Comparison of ENCODE assay signal across 33 cellular contexts in genomic region chr7:29122750-29123149, GRCh38. TPM values are rescaled to one million over a fixed set of nuclear protein-coding genes. Genes with fewer than 3 reads are reported as not detected.
"Had no signal": no experiment of that assay in that cellular context is flagged by ENCODE, and none has a peak within 500 bp of the region (broad histone marks: within the 10 kb centered on the region; RNA-seq: fewer than 3 reads in every experiment).

No MANE protein-coding gene starts in this region.

- H3K27me3 ChIP-seq: adrenal gland, body of pancreas had no signal

- H3K9me3 Mint-ChIP-seq: activated B cell treated with CpG ODN at 0.5 μM for 24 hours; activated CD4-positive, alpha-beta memory T cell treated with anti-CD3 and anti-CD28 coated beads for 36 hours; activated naive CD4-positive, alpha-beta T cell treated with anti-CD3 and anti-CD28 coated beads for 36 hours; activated naive CD4-positive, alpha-beta T cell treated with anti-CD3 and anti-CD28 coated beads, Interleukin-2, amount 50 U/mL, for 24 hours; activated naive CD8-positive, alpha-beta T cell treated with anti-CD3 and anti-CD28 coated beads for 36 hours; activated naive CD8-positive, alpha-beta T cell treated with anti-CD3 and anti-CD28 coated beads, Interleukin-2, amount 50 U/mL, for 24 hours; activated T-helper 1 cell treated with anti-CD3 and anti-CD28 coated beads, Interleukin-12 subunit alpha, Interleukin-12 subunit beta, Interleukin-2, Interleukin-4 antibody, amounts not matched to agents 30 ng/mL and 10 ng/mL and 1 ng/mL, durations not matched to agents 14 hours and 24 hours and 36 hours; activated T-helper 2 cell treated with anti-CD3 and anti-CD28 coated beads, Interferon-gamma antibody, Interleukin-2, Interleukin-4, amounts not matched to agents 10 μg/mL and 5 μg/mL and 100 μg/mL, durations not matched to agents 14 hours and 24 hours and 36 hours; dendritic cell treated with granulocyte-macrophage colony-stimulating factor and Interleukin-4, amounts not matched to agents 40 ng/mL and 50 ng/mL, for 4 days; endodermal cell; T-helper 2 cell treated with Interferon-gamma antibody and Interleukin-4, amounts not matched to agents 5 μg/mL and 100 μg/mL, for 36 hours had no signal

- H3K27ac Mint-ChIP-seq: activated B cell treated with CpG ODN at 0.5 μM for 24 hours; activated CD4-positive, alpha-beta memory T cell treated with anti-CD3 and anti-CD28 coated beads for 36 hours; activated CD8-positive, alpha-beta memory T cell treated with anti-CD3 and anti-CD28 coated beads, Interleukin-2, amount 10 ng/mL, durations not matched to agents 7 days and 5 days; activated CD8-positive, alpha-beta T cell treated with anti-CD3 and anti-CD28 coated beads, Interleukin-2, amount 10 ng/mL, durations not matched to agents 7 days and 5 days; activated naive CD4-positive, alpha-beta T cell treated with anti-CD3 and anti-CD28 coated beads for 36 hours; activated naive CD4-positive, alpha-beta T cell treated with anti-CD3 and anti-CD28 coated beads, Interleukin-2, amount 50 U/mL, for 24 hours; activated naive CD8-positive, alpha-beta T cell treated with anti-CD3 and anti-CD28 coated beads for 36 hours; activated naive CD8-positive, alpha-beta T cell treated with anti-CD3 and anti-CD28 coated beads, Interleukin-2, amount 50 U/mL, for 24 hours; activated T-helper 1 cell treated with anti-CD3 and anti-CD28 coated beads, Interleukin-12 subunit alpha, Interleukin-12 subunit beta, Interleukin-2, Interleukin-4 antibody, amounts not matched to agents 30 ng/mL and 10 ng/mL and 1 ng/mL, durations not matched to agents 14 hours and 24 hours and 36 hours; activated T-helper 2 cell treated with anti-CD3 and anti-CD28 coated beads, Interferon-gamma antibody, Interleukin-2, Interleukin-4, amounts not matched to agents 10 μg/mL and 5 μg/mL and 100 μg/mL, durations not matched to agents 14 hours and 24 hours and 36 hours; dendritic cell treated with granulocyte-macrophage colony-stimulating factor and Interleukin-4, amounts not matched to agents 40 ng/mL and 50 ng/mL, for 4 days; T-helper 17 cell; T-helper 2 cell treated with Interferon-gamma antibody and Interleukin-4, amounts not matched to agents 5 μg/mL and 100 μg/mL, for 36 hours had no signal

- H3K4me3 Mint-ChIP-seq: activated B cell treated with CpG ODN at 0.5 μM for 24 hours; activated CD4-positive, alpha-beta memory T cell treated with anti-CD3 and anti-CD28 coated beads for 36 hours; activated CD8-positive, alpha-beta memory T cell treated with anti-CD3 and anti-CD28 coated beads, Interleukin-2, amount 10 ng/mL, durations not matched to agents 7 days and 5 days; activated CD8-positive, alpha-beta T cell treated with anti-CD3 and anti-CD28 coated beads, Interleukin-2, amount 10 ng/mL, durations not matched to agents 7 days and 5 days; activated naive CD4-positive, alpha-beta T cell treated with anti-CD3 and anti-CD28 coated beads for 36 hours; activated naive CD4-positive, alpha-beta T cell treated with anti-CD3 and anti-CD28 coated beads, Interleukin-2, amount 50 U/mL, for 24 hours; activated naive CD8-positive, alpha-beta T cell treated with anti-CD3 and anti-CD28 coated beads for 36 hours; activated naive CD8-positive, alpha-beta T cell treated with anti-CD3 and anti-CD28 coated beads, Interleukin-2, amount 50 U/mL, for 24 hours; activated T-helper 1 cell treated with anti-CD3 and anti-CD28 coated beads, Interleukin-12 subunit alpha, Interleukin-12 subunit beta, Interleukin-2, Interleukin-4 antibody, amounts not matched to agents 30 ng/mL and 10 ng/mL and 1 ng/mL, durations not matched to agents 14 hours and 24 hours and 36 hours; dendritic cell treated with granulocyte-macrophage colony-stimulating factor and Interleukin-4, amounts not matched to agents 40 ng/mL and 50 ng/mL, for 4 days; endodermal cell; T-helper 17 cell; T-helper 2 cell treated with Interferon-gamma antibody and Interleukin-4, amounts not matched to agents 5 μg/mL and 100 μg/mL, for 36 hours had no signal

- H3K36me3 Mint-ChIP-seq: activated CD4-positive, alpha-beta memory T cell treated with anti-CD3 and anti-CD28 coated beads for 36 hours; activated CD8-positive, alpha-beta memory T cell treated with anti-CD3 and anti-CD28 coated beads, Interleukin-2, amount 10 ng/mL, durations not matched to agents 7 days and 5 days; activated naive CD4-positive, alpha-beta T cell treated with anti-CD3 and anti-CD28 coated beads, Interleukin-2, amount 50 U/mL, for 24 hours; activated naive CD8-positive, alpha-beta T cell treated with anti-CD3 and anti-CD28 coated beads for 36 hours had no signal

- H3K4me1 Mint-ChIP-seq: activated B cell treated with CpG ODN at 0.5 μM for 24 hours; activated CD8-positive, alpha-beta memory T cell treated with anti-CD3 and anti-CD28 coated beads, Interleukin-2, amount 10 ng/mL, durations not matched to agents 7 days and 5 days; activated naive CD4-positive, alpha-beta T cell treated with anti-CD3 and anti-CD28 coated beads, Interleukin-2, amount 50 U/mL, for 24 hours; activated naive CD8-positive, alpha-beta T cell treated with anti-CD3 and anti-CD28 coated beads for 36 hours; activated naive CD8-positive, alpha-beta T cell treated with anti-CD3 and anti-CD28 coated beads, Interleukin-2, amount 50 U/mL, for 24 hours; T-helper 17 cell had no signal

- H3K27ac ChIP-seq: adrenal gland, body of pancreas, coronary artery, WERI-Rb-1 had no signal

- DNase-seq: activated B cell treated with CpG ODN at 0.5 μM for 24 hours; activated CD4-positive, alpha-beta memory T cell treated with anti-CD3 and anti-CD28 coated beads for 36 hours; activated CD4-positive, alpha-beta T cell treated with anti-CD3 and anti-CD28 coated beads for 48 hours; activated CD4-positive, alpha-beta T cell treated with anti-CD3 and anti-CD28 coated beads, Interleukin-2, amount 50 U/mL, for 1 hour; activated CD8-positive, alpha-beta memory T cell treated with anti-CD3 and anti-CD28 coated beads, Interleukin-2, amount 10 ng/mL, durations not matched to agents 7 days and 5 days; activated CD8-positive, alpha-beta memory T cell treated with anti-CD3 and anti-CD28 coated beads, Interleukin-2, amount 50 U/mL, for 4 hours; activated CD8-positive, alpha-beta T cell treated with anti-CD3 and anti-CD28 coated beads, Interleukin-2, amount 10 ng/mL, durations not matched to agents 7 days and 5 days; activated effector memory CD4-positive, alpha-beta T cell treated with anti-CD3 and anti-CD28 coated beads, Interleukin-2, amount 50 U/mL, for 16 hours; activated naive CD4-positive, alpha-beta T cell treated with anti-CD3 and anti-CD28 coated beads for 36 hours; activated naive CD8-positive, alpha-beta T cell treated with anti-CD3 and anti-CD28 coated beads for 36 hours; activated naive CD8-positive, alpha-beta T cell treated with anti-CD3 and anti-CD28 coated beads, Interleukin-2, amount 50 U/mL, for 24 hours; activated T-cell treated with anti-CD3 and anti-CD28 coated beads, Interleukin-2, amount 50 U/mL, for 1 hour; activated T-cell treated with anti-CD3 and anti-CD28 coated beads, Interleukin-2, amount 50 U/mL, for 48 hours; adrenal gland; amygdala; aorta; body of pancreas; effector memory CD4-positive, alpha-beta T cell; endodermal cell; foreskin fibroblast; head of caudate nucleus; T-helper 1 cell; T-helper 17 cell; T1000; WERI-Rb-1 had no signal

- H3K4me1 ChIP-seq: body of pancreas had no signal

- H3K4me3 ChIP-seq: adrenal gland, body of pancreas, coronary artery had no signal

- ATAC-seq: activated CD4-positive, CD25-positive, alpha-beta regulatory T cell treated with anti-CD3 and anti-CD28 coated beads, Interleukin-2, amount 50 U/mL, for 24 hours; activated CD8-positive, alpha-beta memory T cell treated with anti-CD3 and anti-CD28 coated beads, Interleukin-2, amount 10 ng/mL, durations not matched to agents 7 days and 5 days; activated CD8-positive, alpha-beta T cell treated with anti-CD3 and anti-CD28 coated beads, Interleukin-2, amount 10 ng/mL, durations not matched to agents 7 days and 5 days; activated naive CD8-positive, alpha-beta T cell treated with anti-CD3 and anti-CD28 coated beads, Interleukin-2, amount 50 U/mL, for 24 hours; body of pancreas; esophagus mucosa; T-helper 17 cell had no signal

- H3K36me3 ChIP-seq: adrenal gland, WERI-Rb-1 had no signal

- H3K27me3 Mint-ChIP-seq: activated CD4-positive, alpha-beta memory T cell treated with anti-CD3 and anti-CD28 coated beads for 36 hours; dendritic cell treated with granulocyte-macrophage colony-stimulating factor and Interleukin-4, amounts not matched to agents 40 ng/mL and 50 ng/mL, for 4 days had no signal

- H3K9me3 ChIP-seq: adrenal gland, body of pancreas had no signal

RNA-seq across cellular contexts. Expression of gene CPVL, which starts 23.6 kb away (rescaled TPM):
- total RNA-seq: activated B cell treated with CpG ODN at 0.5 μM for 24 hours; activated CD4-positive, alpha-beta memory T cell treated with anti-CD3 and anti-CD28 coated beads for 36 hours; activated CD8-positive, alpha-beta T cell treated with anti-CD3 and anti-CD28 coated beads, Interleukin-2, amount 10 ng/mL, durations not matched to agents 7 days and 5 days; activated naive CD4-positive, alpha-beta T cell treated with anti-CD3 and anti-CD28 coated beads for 36 hours; activated naive CD8-positive, alpha-beta T cell treated with anti-CD3 and anti-CD28 coated beads for 36 hours; activated T-helper 1 cell treated with anti-CD3 and anti-CD28 coated beads, Interleukin-12 subunit alpha, Interleukin-12 subunit beta, Interleukin-2, Interleukin-4 antibody, amounts not matched to agents 30 ng/mL and 10 ng/mL and 1 ng/mL, durations not matched to agents 14 hours and 24 hours and 36 hours; activated T-helper 2 cell treated with anti-CD3 and anti-CD28 coated beads, Interferon-gamma antibody, Interleukin-2, Interleukin-4, amounts not matched to agents 10 μg/mL and 5 μg/mL and 100 μg/mL, durations not matched to agents 14 hours and 24 hours and 36 hours had no signal
